ENCODE assay signal across 27 cellular contexts in genomic region chr1:104125935-104126334, GRCh38.
"Had no signal": no experiment of that assay in that cellular context is flagged by ENCODE, and none has a peak within 500 bp of the region (broad histone marks: within the 10 kb centered on the region; RNA-seq: fewer than 3 reads in every experiment).

No MANE protein-coding gene starts in this region.

- H3K27ac Mint-ChIP-seq: naive thymus-derived CD8-positive, alpha-beta T cell; nephron progenitor cell; stimulated activated memory B cell treated with anti-CD40 and anti-IgM and Interleukin-4, amounts not matched to agents 10 μg/mL and 1 μg/mL and 100 μg/mL, for 72 hours; type B pancreatic cell had no signal

- H3K9me3 ChIP-seq: esophagus squamous epithelium, heart right ventricle, lower lobe of right lung, ovary, psoas muscle, sigmoid colon, spleen, testis, tibial artery had no signal

- H3K36me3 Mint-ChIP-seq: naive thymus-derived CD8-positive, alpha-beta T cell; stimulated activated memory B cell treated with anti-CD40 and anti-IgM and Interleukin-4, amounts not matched to agents 10 μg/mL and 1 μg/mL and 100 μg/mL, for 72 hours; type B pancreatic cell had no signal

- H3K4me1 ChIP-seq: esophagus squamous epithelium, heart right ventricle, lower lobe of right lung, psoas muscle, spleen, testis, tibial artery had no signal

- DNase-seq: dermis blood vessel endothelial cell; effector memory CD4-positive, alpha-beta T cell; esophagus squamous epithelium; foreskin melanocyte; glutamatergic neuron; heart right ventricle; hippocampal formation; kidney glomerular epithelial cell; left ventricle myocardium superior; lower lobe of right lung; naive thymus-derived CD8-positive, alpha-beta T cell; nephron progenitor cell; nucleus accumbens; ovary; posterior cingulate gyrus; psoas muscle; right cardiac atrium; sigmoid colon; spleen; stimulated activated CD4-positive, alpha-beta T cell treated with anti-CD3 and anti-CD28 coated beads, Interleukin-4, amount 100 ng/mL, for 4 hours; stimulated activated naive CD8-positive, alpha-beta T cell treated with anti-CD3 and anti-CD28 coated beads, Interleukin-15, Interleukin-2, amounts not matched to agents 100 U/mL and 50 U/mL, for 24 hours; substantia nigra; testis; tibial artery had no signal

- H3K36me3 ChIP-seq: esophagus squamous epithelium, heart right ventricle, lower lobe of right lung, ovary, sigmoid colon, spleen, tibial artery had no signal

- H3K4me3 ChIP-seq: coronary artery, esophagus squamous epithelium, heart right ventricle, lower lobe of right lung, ovary, psoas muscle, sigmoid colon, spleen, testis, tibial artery had no signal

- H3K27ac ChIP-seq: coronary artery, esophagus squamous epithelium, heart right ventricle, lower lobe of right lung, ovary, psoas muscle, sigmoid colon, spleen, testis, tibial artery had no signal

- H3K9me3 Mint-ChIP-seq: nephron progenitor cell; stimulated activated memory B cell treated with anti-CD40 and anti-IgM and Interleukin-4, amounts not matched to agents 10 μg/mL and 1 μg/mL and 100 μg/mL, for 72 hours; type B pancreatic cell had no signal

- ATAC-seq: heart right ventricle; left ventricle myocardium superior; lower lobe of right lung; naive thymus-derived CD8-positive, alpha-beta T cell; psoas muscle; right cardiac atrium; stimulated activated memory B cell treated with anti-CD40 and anti-IgM and Interleukin-4, amounts not matched to agents 10 μg/mL and 1 μg/mL and 100 μg/mL, for 72 hours; stimulated activated naive CD8-positive, alpha-beta T cell treated with anti-CD3 and anti-CD28 coated beads, Interleukin-15, Interleukin-2, amounts not matched to agents 100 U/mL and 50 U/mL, for 24 hours had no signal
